20 cellular contexts compared by ENCODE assay signal in genomic region chr1:235838021-235838420, GRCh38. TPM values are rescaled to one million over a fixed set of nuclear protein-coding genes. Genes with fewer than 3 reads are reported as not detected.
DNase-seq lines count a peak whose midpoint lies in the region; ATAC-seq, FAIRE-seq and TF ChIP-seq lines count a peak whose summit lies in the region.
"Had no signal": no experiment of that assay in that cellular context is flagged by ENCODE, and none has a peak within 500 bp of the region (broad histone marks: within the 10 kb centered on the region; RNA-seq: fewer than 3 reads in every experiment).

No MANE protein-coding gene starts in this region.

- H3K4me1 Mint-ChIP-seq in activated CD4-positive, alpha-beta T cell treated with anti-CD3 and anti-CD28 coated beads, Interleukin-2, amount 10 ng/mL, durations not matched to agents 24 days and 14 days, result peaks cover 34% of the 10 kb centered on the region

- in situ Hi-C loops in GM12878 (cut with MboI), result no loop called here

- no peak overlapping the region for H3K4me3 ChIP-seq in GM12878
- H3K4me3 ChIP-seq: MG63 had no signal

- H3K27ac ChIP-seq in GM12878 (ENCODE audit: control insufficient read depth, insufficient read depth), result no peak overlapping the region
- H3K27ac ChIP-seq: C4-2B, KMS-11 had no signal

- no TSS peak for BruUV-seq in GM12878 (replicated peaks; lab: Mats Ljungman, UMichigan)

- CTCF ChIA-PET in GM12878 (lab: Yijun Ruan, JAX), result interaction anchor here (1.0 to 9.9 kb wide), 7 partner anchors 6 to 134 kb away, joined by 3 to 129 read pairs (median 9); no protein-coding TSS in a partner anchor

- no peak overlapping the region for H2AFZ ChIP-seq in GM12878 (ENCODE audit: control insufficient read depth, low read depth, low read length)

- SMC1A ChIA-PET in GM12878 (lab: Charles Lee; ENCODE audit: uncharacterized antibody, unreplicated experiment), result interaction anchor here (0.6 to 3.9 kb wide), 17 partner anchors 9 to 336 kb away, joined by 3 to 23 read pairs (median 4); no protein-coding TSS in a partner anchor

- H3K27me3 Mint-ChIP-seq in activated CD4-positive, alpha-beta T cell treated with anti-CD3 and anti-CD28 coated beads, Interleukin-2, amount 10 ng/mL, durations not matched to agents 24 days and 14 days, result no peaks in the 10 kb centered on the region

- H3K4me2 ChIP-seq in GM12878 (ENCODE audit: control insufficient read depth, insufficient read depth), result no peak overlapping the region
- H3K4me2 ChIP-seq: KMS-11 had no signal

- H3K79me2 ChIP-seq in GM12878 (ENCODE audit: control insufficient read depth, insufficient read depth, low read length), result peaks cover 8% of the 10 kb centered on the region

- ATAC-seq in GM12878, result peak; percentile 56
- ATAC-seq: HepG2 had no signal

- no peaks in the 10 kb centered on the region for H3K9me3 Mint-ChIP-seq in activated CD4-positive, alpha-beta T cell treated with anti-CD3 and anti-CD28 coated beads, Interleukin-2, amount 10 ng/mL, durations not matched to agents 24 days and 14 days
- H3K9me3 Mint-ChIP-seq: HFFc6 had no signal

- no peaks in the 10 kb centered on the region for H4K20me1 ChIP-seq in GM12878 (ENCODE audit: control insufficient read depth, insufficient read depth)

- POLR2A ChIA-PET in GM12878 (lab: Charles Lee), result interaction anchor here (0.9 to 1.2 kb wide), 2 partner anchors 16 to 40 kb away, joined by 3 to 5 read pairs; no protein-coding TSS in a partner anchor

- TF ChIP-seq RAD21 in GM12878 (IDR thresholded peaks at IDR 0.05; ENCODE audit: insufficient read depth, low read depth, low read length), result no peak

- WGBS in GM12878 (ENCODE audit: insufficient coverage, insufficient replicate concordance, low lambda C conversion rate, missing lambda C conversion rate), result 89% methylated on average over 1 of the region's 1 CpG

- peak; percentile 51 for DNase-seq in activated CD4-positive, alpha-beta T cell treated with anti-CD3 and anti-CD28 coated beads, Interleukin-2, amount 10 ng/mL, durations not matched to agents 24 days and 14 days
- no peak for DNase-seq in activated CD4-positive, alpha-beta T cell treated with anti-CD3 and anti-CD28 coated beads for 48 hours
- DNase-seq in GM19239 (ENCODE audit: insufficient read length, low spot score), result no peak
- DNase-seq in GM12878 (ENCODE audit: low read depth, low spot score), result no peak
- peak; percentile 48 for DNase-seq in renal cortical epithelial cell (ENCODE audit: low read depth)
- no peak for DNase-seq in NCI-H526 (lab: John Stamatoyannopoulos, UW)
- no peak for DNase-seq in SKM-1 treated with dmso at 0.1 percent for 144 hours (lab: John Stamatoyannopoulos, UW; ENCODE audit: unreplicated experiment)
- DNase-seq in NCI-H1417 (lab: John Stamatoyannopoulos, UW), result no peak
- DNase-seq: Caco-2, DMS53, HFFc6, MG63, NCI-H1105, NCI-H1930, NCI-H510A treated with DMSO at 0.1 percent for 48 hours, SHP77 treated with DMSO at 0.1 percent for 48 hours had no signal

- RAD21 ChIA-PET in GM12878 (lab: Charles Lee; ENCODE audit: unreplicated experiment), result interaction anchor here (0.6 to 3.4 kb wide), 6 partner anchors 11 to 134 kb away, joined by 3 to 13 read pairs (median 3); no protein-coding TSS in a partner anchor

- TF ChIP-seq EP300 in GM12878 (IDR thresholded peaks at IDR 0.05; ENCODE audit: borderline replicate concordance in 1 of 2, control insufficient read depth in 1 of 2, low read depth in 2 of 2, low read length in 2 of 2), result no peak

- H3K4me1 ChIP-seq in GM12878 (ENCODE audit: control insufficient read depth, insufficient read depth, low read length), result peaks cover 7% of the 10 kb centered on the region
- H3K4me1 ChIP-seq: Caco-2 had no signal

- H3K36me3 Mint-ChIP-seq in activated CD4-positive, alpha-beta T cell treated with anti-CD3 and anti-CD28 coated beads, Interleukin-2, amount 10 ng/mL, durations not matched to agents 24 days and 14 days (ENCODE audit: low read depth), result peaks cover 22% of the 10 kb centered on the region

- no peaks in the 10 kb centered on the region for H3K9me3 ChIP-seq in GM12878 (replicated peaks; ENCODE audit: control insufficient read depth, insufficient read depth, low read length)
- H3K9me3 ChIP-seq: Caco-2, MG63 had no signal

- H3K4me3 Mint-ChIP-seq in activated CD4-positive, alpha-beta T cell treated with anti-CD3 and anti-CD28 coated beads, Interleukin-2, amount 10 ng/mL, durations not matched to agents 24 days and 14 days, result no peak overlapping the region
- H3K4me3 Mint-ChIP-seq: HFFc6 had no signal

- intact Hi-C loops in activated CD4-positive, alpha-beta T cell treated with anti-CD3 and anti-CD28 coated beads, Interleukin-2, amount 10 ng/mL, durations not matched to agents 24 days and 14 days (cut with micrococcal nuclease), result no loop called here
- intact Hi-C loops in GM12878 (cut with micrococcal nuclease; ENCODE audit: unreplicated experiment), result no loop called here

- no peaks in the 10 kb centered on the region for H3K27me3 ChIP-seq in GM12878 (replicated peaks in 1 of 2; ENCODE audit: control insufficient read depth in 2 of 2, insufficient read depth in 2 of 2, low read length in 1 of 2)
- H3K27me3 ChIP-seq: MG63 had no signal

- H3K27ac Mint-ChIP-seq in activated CD4-positive, alpha-beta T cell treated with anti-CD3 and anti-CD28 coated beads, Interleukin-2, amount 10 ng/mL, durations not matched to agents 24 days and 14 days, result no peak overlapping the region
- H3K27ac Mint-ChIP-seq: HFFc6 had no signal

- TF ChIP-seq POLR2A in GM12878 (IDR thresholded peaks at IDR 0.05; ENCODE audit: low read depth, low read length), result no peak

- H3K9ac ChIP-seq in GM12878 (ENCODE audit: control insufficient read depth, insufficient read depth, low read length), result no peak overlapping the region
- H3K9ac ChIP-seq: KMS-11 had no signal

- TF ChIP-seq CTCF in GM12878 (IDR thresholded peaks at IDR 0.05 in 2 of 3, conservative IDR thresholded peaks at IDR 0.05 in 1 of 3; ENCODE audit: control insufficient read depth in 2 of 3, extremely low read depth in 1 of 3, insufficient read depth in 1 of 3, low read depth in 3 of 3, low read length in 3 of 3), result no peak

- H3K36me3 ChIP-seq in GM12878 (ENCODE audit: control insufficient read depth in 2 of 2, insufficient read depth in 2 of 2, low read length in 1 of 2), result no peaks in the 10 kb centered on the region
- H3K36me3 ChIP-seq: MG63 had no signal

- FAIRE-seq in GM19239 (lab: Jason Lieb, UNC), result peak; percentile 33
- FAIRE-seq in GM12878 (lab: Jason Lieb, UNC), result no peak
- FAIRE-seq: H1, HepG2 had no signal

TF ChIP-seq in GM12878, 131 proteins besides CTCF, POLR2A, EP300 and RAD21 (continues in another document):
- peak; percentile 46; the same call in 1 of the 2 replicates for TF ChIP-seq NR2F1 (conservative IDR thresholded peaks at IDR 0.05)
- TF ChIP-seq ZBTB40 (IDR thresholded peaks at IDR 0.05; ENCODE audit: borderline replicate concordance), result no peak
- TF ChIP-seq GATAD2B (conservative IDR thresholded peaks at IDR 0.05; ENCODE audit: low read depth), result no peak

RNA-seq across cellular contexts. Expression of gene LYST, which starts 28.7 kb away (rescaled TPM):
- 94.5 and 106 TPM in 2 replicates for total RNA-seq in activated CD4-positive, alpha-beta T cell treated with anti-CD3 and anti-CD28 coated beads, Interleukin-2, amount 10 ng/mL, durations not matched to agents 24 days and 14 days
- 162 and 169 TPM in 2 replicates for total RNA-seq in GM12878 (2013; cell fraction: nucleolus; rRNA removed)
- total RNA-seq in GM12878 (2014; rRNA removed), result 8.8 and 9.7 TPM in 2 replicates
- total RNA-seq in GM12878 (2014; rRNA removed; fragmentation: Illumina TruSeq; extraction: Trizol), result 6.5 and 7.9 TPM in 2 replicates
- total RNA-seq in GM12878 (2021), result 6.5 and 9.7 TPM in 2 replicates
- 2.3 TPM for polyA plus RNA-seq in GM12878 (2011; ENCODE audit: low read depth)
- polyA plus RNA-seq in GM12878 (2011; rRNA removed), result 28.1 and 34.2 TPM in 2 replicates
- 14.0 and 15.9 TPM in 2 replicates for polyA plus RNA-seq in GM12878 (2011; cell fraction: cytosol; rRNA removed)
- polyA plus RNA-seq in GM12878 (2011; cell fraction: nucleus; rRNA removed), result 30.5 and 30.7 TPM in 2 replicates
- polyA plus RNA-seq in GM12878 (2012), result 4.2 and 4.3 TPM in 2 replicates
- 6.1 and 12.4 TPM in 2 replicates for polyA plus RNA-seq in GM12878 (2014; fragmentation: Illumina TruSeq; extraction: Trizol)
- polyA plus RNA-seq in GM12878 (2014; fragmentation: Nextera tagmentation; extraction: Ambion mirVana), result 1 to 10 TPM; 3.7 to 5.2 TPM
- polyA plus RNA-seq in GM12878 (2014; rRNA removed), result 4.1 and 4.8 TPM in 2 replicates
- polyA plus RNA-seq in GM12878 (2016; fragmentation: Nextera tagmentation; extraction: Ambion mirVana), result 1 to 10 TPM; 3.3 to 3.9 TPM
- polyA minus RNA-seq in GM12878 (2011; rRNA and poly(A)+ RNA removed), result 91.2 and 123 TPM in 2 replicates
- 13.1 and 15.3 TPM in 2 replicates for polyA minus RNA-seq in GM12878 (2011; cell fraction: cytosol; rRNA and poly(A)+ RNA removed)
- polyA minus RNA-seq in GM12878 (2011; cell fraction: nucleus; rRNA and poly(A)+ RNA removed), result 94.7 and 122 TPM in 2 replicates
- 12.0 and 23.6 TPM in 2 replicates for total RNA-seq in renal cortical epithelial cell

Comparison
In these comparisons a context has a peak if more than half of its experiments do, and no peak if none do; other contexts are left out.
1. DNase-seq: peak in activated CD4-positive, alpha-beta T cell treated with anti-CD3 and anti-CD28 coated beads, Interleukin-2, amount 10 ng/mL, durations not matched to agents 24 days and 14 days (single experiment) and renal cortical epithelial cell (single experiment); none in activated CD4-positive, alpha-beta T cell treated with anti-CD3 and anti-CD28 coated beads for 48 hours (single experiment), GM19239 (single experiment), GM12878 (single experiment), NCI-H526 (0 of 2), SKM-1 treated with dmso at 0.1 percent for 144 hours (single experiment) and NCI-H1417 (0 of 3).